Comparison of ENCODE assay signal across 30 cellular contexts in genomic region chr4:173468314-173468713, GRCh38.
"Had no signal": no experiment of that assay in that cellular context is flagged by ENCODE, and none has a peak within 500 bp of the region (broad histone marks: within the 10 kb centered on the region; RNA-seq: fewer than 3 reads in every experiment).

No MANE protein-coding gene starts in this region.

- H3K9me3 Mint-ChIP-seq: naive thymus-derived CD4-positive, alpha-beta T cell; natural killer cell; nephron; stimulated activated effector memory CD8-positive, alpha-beta T cell treated with anti-CD3 and anti-CD28 coated beads, Interleukin-12 subunit alpha, Interleukin-12 subunit beta, amount 100 ng/mL, for 72 hours; stimulated activated naive B cell treated with anti-CD40 and anti-IgM and Interleukin-4, amounts not matched to agents 10 μg/mL and 1 μg/mL and 100 μg/mL, for 72 hours; stimulated activated naive CD8-positive, alpha-beta T cell treated with anti-CD3 and anti-CD28 coated beads, Interleukin-15, Interleukin-2, amounts not matched to agents 100 ng/mL and 50 ng/mL, for 24 hours had no signal

- H3K36me3 ChIP-seq: neutrophil, pancreas, right lobe of liver, sigmoid colon, stomach, thoracic aorta, thyroid gland, upper lobe of left lung, vagina had no signal

- H3K9me3 ChIP-seq: neutrophil, pancreas, right lobe of liver, sigmoid colon, stomach, thoracic aorta, thyroid gland, tibial nerve, upper lobe of left lung, vagina had no signal

- H3K4me3 ChIP-seq: pancreas, right lobe of liver, sigmoid colon, stomach, thoracic aorta, thyroid gland, tibial nerve, upper lobe of left lung, vagina had no signal

- FAIRE-seq: pancreas, small intestine, urothelium cell line had no signal

- H3K4me1 ChIP-seq: pancreas, right lobe of liver, stomach, tibial nerve, upper lobe of left lung, vagina had no signal

- H3K27me3 Mint-ChIP-seq: progenitor cell of endocrine pancreas had no signal

- ATAC-seq: naive thymus-derived CD4-positive, alpha-beta T cell; natural killer cell; pancreas; right cardiac atrium; right lobe of liver; stimulated activated effector memory CD8-positive, alpha-beta T cell treated with anti-CD3 and anti-CD28 coated beads, Interleukin-12 subunit alpha, Interleukin-12 subunit beta, amount 100 ng/mL, for 72 hours; stimulated activated naive B cell treated with anti-CD40 and anti-IgM and Interleukin-4, amounts not matched to agents 10 μg/mL and 1 μg/mL and 100 μg/mL, for 72 hours had no signal

- H3K27ac Mint-ChIP-seq: naive thymus-derived CD4-positive, alpha-beta T cell; natural killer cell; progenitor cell of endocrine pancreas; stimulated activated effector memory CD8-positive, alpha-beta T cell treated with anti-CD3 and anti-CD28 coated beads, Interleukin-12 subunit alpha, Interleukin-12 subunit beta, amount 100 ng/mL, for 72 hours; stimulated activated naive B cell treated with anti-CD40 and anti-IgM and Interleukin-4, amounts not matched to agents 10 μg/mL and 1 μg/mL and 100 μg/mL, for 72 hours; stimulated activated naive CD8-positive, alpha-beta T cell treated with anti-CD3 and anti-CD28 coated beads, Interleukin-15, Interleukin-2, amounts not matched to agents 100 ng/mL and 50 ng/mL, for 24 hours had no signal

- H3K4me1 Mint-ChIP-seq: naive thymus-derived CD4-positive, alpha-beta T cell; natural killer cell; neural crest cell; stimulated activated effector memory CD8-positive, alpha-beta T cell treated with anti-CD3 and anti-CD28 coated beads, Interleukin-12 subunit alpha, Interleukin-12 subunit beta, amount 100 ng/mL, for 72 hours; stimulated activated naive B cell treated with anti-CD40 and anti-IgM and Interleukin-4, amounts not matched to agents 10 μg/mL and 1 μg/mL and 100 μg/mL, for 72 hours had no signal

- H3K27me3 ChIP-seq: neutrophil, pancreas, right lobe of liver, sigmoid colon, stomach, thyroid gland, tibial nerve, upper lobe of left lung, vagina had no signal

- H3K27ac ChIP-seq: neutrophil, pancreas, right lobe of liver, sigmoid colon, stomach, thoracic aorta, tibial nerve, upper lobe of left lung, vagina had no signal

- H3K36me3 Mint-ChIP-seq: naive thymus-derived CD4-positive, alpha-beta T cell; natural killer cell; stimulated activated effector memory CD8-positive, alpha-beta T cell treated with anti-CD3 and anti-CD28 coated beads, Interleukin-12 subunit alpha, Interleukin-12 subunit beta, amount 100 ng/mL, for 72 hours; stimulated activated naive B cell treated with anti-CD40 and anti-IgM and Interleukin-4, amounts not matched to agents 10 μg/mL and 1 μg/mL and 100 μg/mL, for 72 hours had no signal

- H3K4me3 Mint-ChIP-seq: naive thymus-derived CD4-positive, alpha-beta T cell; natural killer cell; nephron; neural crest cell; stimulated activated effector memory CD8-positive, alpha-beta T cell treated with anti-CD3 and anti-CD28 coated beads, Interleukin-12 subunit alpha, Interleukin-12 subunit beta, amount 100 ng/mL, for 72 hours; stimulated activated naive B cell treated with anti-CD40 and anti-IgM and Interleukin-4, amounts not matched to agents 10 μg/mL and 1 μg/mL and 100 μg/mL, for 72 hours; stimulated activated naive CD8-positive, alpha-beta T cell treated with anti-CD3 and anti-CD28 coated beads, Interleukin-15, Interleukin-2, amounts not matched to agents 100 ng/mL and 50 ng/mL, for 24 hours had no signal

- DNase-seq: naive thymus-derived CD4-positive, alpha-beta T cell; natural killer cell; nucleus accumbens; pancreas; posterior cingulate gyrus; retina; right cardiac atrium; right lobe of liver; sigmoid colon; small intestine; stimulated activated CD4-positive, alpha-beta T cell treated with anti-CD3 and anti-CD28 coated beads, Interleukin-15, amount 100 ng/mL, for 24 hours; stimulated activated CD4-positive, alpha-beta T cell treated with anti-CD3 and anti-CD28 coated beads, Interleukin-2, amount 100 ng/mL, for 24 hours; stimulated activated CD4-positive, alpha-beta T cell treated with anti-CD3 and anti-CD28 coated beads, Interleukin-2, amount 100 ng/mL, for 48 hours; stimulated activated CD4-positive, alpha-beta T cell treated with anti-CD3 and anti-CD28 coated beads, Interleukin-4, amount 100 ng/mL, for 24 hours; stimulated activated naive B cell treated with anti-CD40 and anti-IgM and Interleukin-4, amounts not matched to agents 10 μg/mL and 1 μg/mL and 100 μg/mL, for 72 hours; stimulated activated naive CD4-positive, alpha-beta T cell treated with Interleukin-2 at 50 U/mL for 16 hours; stomach; trophoblast cell; upper lobe of left lung had no signal
